2 cellular contexts compared by ENCODE assay signal in the genomic region with DNA sequence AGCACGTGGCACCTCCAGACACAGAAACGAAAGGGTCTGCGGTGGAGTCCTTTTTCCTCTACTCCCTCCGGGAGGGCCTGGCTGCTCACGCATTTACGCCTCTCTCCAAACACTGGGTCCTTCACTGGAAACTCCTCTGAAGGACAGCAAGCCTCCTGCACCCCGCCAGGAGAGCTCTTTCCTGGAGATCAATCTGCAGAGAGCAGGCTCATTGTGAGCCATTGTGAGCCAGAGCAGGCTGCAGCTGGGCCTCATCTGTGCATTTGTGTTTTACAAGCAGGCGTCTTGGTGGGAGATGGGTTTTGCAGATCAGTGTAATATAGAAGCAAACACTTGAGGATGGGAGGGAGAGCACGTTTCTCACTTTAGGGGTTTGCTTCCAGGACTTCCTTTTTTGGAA.
TF ChIP-seq lines count a peak whose summit lies in the region.

No MANE protein-coding gene starts in this region.

TF ChIP-seq in IMR-90, 13 proteins besides CTCF, POLR2A, EP300 and RAD21:
- TF ChIP-seq MAZ (IDR thresholded peaks at IDR 0.05; ENCODE audit: borderline replicate concordance, low read depth, low read length): no peak
- TF ChIP-seq MXI1 (IDR thresholded peaks at IDR 0.05; ENCODE audit: borderline replicate concordance, low read depth, low read length): no peak
- no peak for TF ChIP-seq RCOR1 (IDR thresholded peaks at IDR 0.05; ENCODE audit: insufficient replicate concordance, low read length)
TF ChIP-seq in IMR-90: peak in this region for 0.

TF ChIP-seq in K562, 482 proteins besides CTCF, POLR2A, EP300 and RAD21:
- TF ChIP-seq, protein P1, sequence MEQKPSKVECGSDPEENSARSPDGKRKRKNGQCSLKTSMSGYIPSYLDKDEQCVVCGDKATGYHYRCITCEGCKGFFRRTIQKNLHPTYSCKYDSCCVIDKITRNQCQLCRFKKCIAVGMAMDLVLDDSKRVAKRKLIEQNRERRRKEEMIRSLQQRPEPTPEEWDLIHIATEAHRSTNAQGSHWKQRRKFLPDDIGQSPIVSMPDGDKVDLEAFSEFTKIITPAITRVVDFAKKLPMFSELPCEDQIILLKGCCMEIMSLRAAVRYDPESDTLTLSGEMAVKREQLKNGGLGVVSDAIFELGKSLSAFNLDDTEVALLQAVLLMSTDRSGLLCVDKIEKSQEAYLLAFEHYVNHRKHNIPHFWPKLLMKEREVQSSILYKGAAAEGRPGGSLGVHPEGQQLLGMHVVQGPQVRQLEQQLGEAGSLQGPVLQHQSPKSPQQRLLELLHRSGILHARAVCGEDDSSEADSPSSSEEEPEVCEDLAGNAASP (IDR thresholded peaks at IDR 0.05): no peak
- no peak for TF ChIP-seq ARID2 (IDR thresholded peaks at IDR 0.05)
- TF ChIP-seq, protein P2, sequence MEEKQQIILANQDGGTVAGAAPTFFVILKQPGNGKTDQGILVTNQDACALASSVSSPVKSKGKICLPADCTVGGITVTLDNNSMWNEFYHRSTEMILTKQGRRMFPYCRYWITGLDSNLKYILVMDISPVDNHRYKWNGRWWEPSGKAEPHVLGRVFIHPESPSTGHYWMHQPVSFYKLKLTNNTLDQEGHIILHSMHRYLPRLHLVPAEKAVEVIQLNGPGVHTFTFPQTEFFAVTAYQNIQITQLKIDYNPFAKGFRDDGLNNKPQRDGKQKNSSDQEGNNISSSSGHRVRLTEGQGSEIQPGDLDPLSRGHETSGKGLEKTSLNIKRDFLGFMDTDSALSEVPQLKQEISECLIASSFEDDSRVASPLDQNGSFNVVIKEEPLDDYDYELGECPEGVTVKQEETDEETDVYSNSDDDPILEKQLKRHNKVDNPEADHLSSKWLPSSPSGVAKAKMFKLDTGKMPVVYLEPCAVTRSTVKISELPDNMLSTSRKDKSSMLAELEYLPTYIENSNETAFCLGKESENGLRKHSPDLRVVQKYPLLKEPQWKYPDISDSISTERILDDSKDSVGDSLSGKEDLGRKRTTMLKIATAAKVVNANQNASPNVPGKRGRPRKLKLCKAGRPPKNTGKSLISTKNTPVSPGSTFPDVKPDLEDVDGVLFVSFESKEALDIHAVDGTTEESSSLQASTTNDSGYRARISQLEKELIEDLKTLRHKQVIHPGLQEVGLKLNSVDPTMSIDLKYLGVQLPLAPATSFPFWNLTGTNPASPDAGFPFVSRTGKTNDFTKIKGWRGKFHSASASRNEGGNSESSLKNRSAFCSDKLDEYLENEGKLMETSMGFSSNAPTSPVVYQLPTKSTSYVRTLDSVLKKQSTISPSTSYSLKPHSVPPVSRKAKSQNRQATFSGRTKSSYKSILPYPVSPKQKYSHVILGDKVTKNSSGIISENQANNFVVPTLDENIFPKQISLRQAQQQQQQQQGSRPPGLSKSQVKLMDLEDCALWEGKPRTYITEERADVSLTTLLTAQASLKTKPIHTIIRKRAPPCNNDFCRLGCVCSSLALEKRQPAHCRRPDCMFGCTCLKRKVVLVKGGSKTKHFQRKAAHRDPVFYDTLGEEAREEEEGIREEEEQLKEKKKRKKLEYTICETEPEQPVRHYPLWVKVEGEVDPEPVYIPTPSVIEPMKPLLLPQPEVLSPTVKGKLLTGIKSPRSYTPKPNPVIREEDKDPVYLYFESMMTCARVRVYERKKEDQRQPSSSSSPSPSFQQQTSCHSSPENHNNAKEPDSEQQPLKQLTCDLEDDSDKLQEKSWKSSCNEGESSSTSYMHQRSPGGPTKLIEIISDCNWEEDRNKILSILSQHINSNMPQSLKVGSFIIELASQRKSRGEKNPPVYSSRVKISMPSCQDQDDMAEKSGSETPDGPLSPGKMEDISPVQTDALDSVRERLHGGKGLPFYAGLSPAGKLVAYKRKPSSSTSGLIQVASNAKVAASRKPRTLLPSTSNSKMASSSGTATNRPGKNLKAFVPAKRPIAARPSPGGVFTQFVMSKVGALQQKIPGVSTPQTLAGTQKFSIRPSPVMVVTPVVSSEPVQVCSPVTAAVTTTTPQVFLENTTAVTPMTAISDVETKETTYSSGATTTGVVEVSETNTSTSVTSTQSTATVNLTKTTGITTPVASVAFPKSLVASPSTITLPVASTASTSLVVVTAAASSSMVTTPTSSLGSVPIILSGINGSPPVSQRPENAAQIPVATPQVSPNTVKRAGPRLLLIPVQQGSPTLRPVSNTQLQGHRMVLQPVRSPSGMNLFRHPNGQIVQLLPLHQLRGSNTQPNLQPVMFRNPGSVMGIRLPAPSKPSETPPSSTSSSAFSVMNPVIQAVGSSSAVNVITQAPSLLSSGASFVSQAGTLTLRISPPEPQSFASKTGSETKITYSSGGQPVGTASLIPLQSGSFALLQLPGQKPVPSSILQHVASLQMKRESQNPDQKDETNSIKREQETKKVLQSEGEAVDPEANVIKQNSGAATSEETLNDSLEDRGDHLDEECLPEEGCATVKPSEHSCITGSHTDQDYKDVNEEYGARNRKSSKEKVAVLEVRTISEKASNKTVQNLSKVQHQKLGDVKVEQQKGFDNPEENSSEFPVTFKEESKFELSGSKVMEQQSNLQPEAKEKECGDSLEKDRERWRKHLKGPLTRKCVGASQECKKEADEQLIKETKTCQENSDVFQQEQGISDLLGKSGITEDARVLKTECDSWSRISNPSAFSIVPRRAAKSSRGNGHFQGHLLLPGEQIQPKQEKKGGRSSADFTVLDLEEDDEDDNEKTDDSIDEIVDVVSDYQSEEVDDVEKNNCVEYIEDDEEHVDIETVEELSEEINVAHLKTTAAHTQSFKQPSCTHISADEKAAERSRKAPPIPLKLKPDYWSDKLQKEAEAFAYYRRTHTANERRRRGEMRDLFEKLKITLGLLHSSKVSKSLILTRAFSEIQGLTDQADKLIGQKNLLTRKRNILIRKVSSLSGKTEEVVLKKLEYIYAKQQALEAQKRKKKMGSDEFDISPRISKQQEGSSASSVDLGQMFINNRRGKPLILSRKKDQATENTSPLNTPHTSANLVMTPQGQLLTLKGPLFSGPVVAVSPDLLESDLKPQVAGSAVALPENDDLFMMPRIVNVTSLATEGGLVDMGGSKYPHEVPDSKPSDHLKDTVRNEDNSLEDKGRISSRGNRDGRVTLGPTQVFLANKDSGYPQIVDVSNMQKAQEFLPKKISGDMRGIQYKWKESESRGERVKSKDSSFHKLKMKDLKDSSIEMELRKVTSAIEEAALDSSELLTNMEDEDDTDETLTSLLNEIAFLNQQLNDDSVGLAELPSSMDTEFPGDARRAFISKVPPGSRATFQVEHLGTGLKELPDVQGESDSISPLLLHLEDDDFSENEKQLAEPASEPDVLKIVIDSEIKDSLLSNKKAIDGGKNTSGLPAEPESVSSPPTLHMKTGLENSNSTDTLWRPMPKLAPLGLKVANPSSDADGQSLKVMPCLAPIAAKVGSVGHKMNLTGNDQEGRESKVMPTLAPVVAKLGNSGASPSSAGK (IDR thresholded peaks at IDR 0.05): 0 out of 2 replicates have a peak, but pooled peaks have one; percentile 22
TF ChIP-seq in K562: peak in this region for 1.
